ENCODE assay signal across 9 cellular contexts in genomic region chr9:124291801-124292396, GRCh38.
A peak's percentile ranks its signal among the peaks of the same experiment; 100 is the strongest.
DNase-seq lines count a peak whose midpoint lies in the region; ATAC-seq, FAIRE-seq and TF ChIP-seq lines count a peak whose summit lies in the region.
"Had no signal": no experiment of that assay in that cellular context is flagged by ENCODE, and none has a peak within 500 bp of the region (broad histone marks: within the 10 kb centered on the region; RNA-seq: fewer than 3 reads in every experiment).

No MANE protein-coding gene starts in this region.

- ATAC-seq in GM21515 (IDR thresholded peaks at IDR 0.05; ENCODE audit: unreplicated experiment): peak; percentile 49
- ATAC-seq in central memory CD8-positive, alpha-beta T cell (replicated peaks; ENCODE audit: extremely low read depth, poor library complexity, severe bottlenecking): peak; percentile 48
- ATAC-seq in SK-N-SH treated with all-trans-retinoic acid at 6 μM for 48 hours: no peak

- peak overlapping the region in 14 of 21 experiments; percentile 8 to 64 (median 32) for H3K27ac ChIP-seq in skin epidermis

- peaks cover 1% of the 10 kb centered on the region for H3K36me3 Mint-ChIP-seq in central memory CD8-positive, alpha-beta T cell (ENCODE audit: insufficient read depth)

- H3K9me3 Mint-ChIP-seq in central memory CD8-positive, alpha-beta T cell: no peaks in the 10 kb centered on the region

- H3K4me1 Mint-ChIP-seq in central memory CD8-positive, alpha-beta T cell: peaks cover 33% of the 10 kb centered on the region

- no peaks in the 10 kb centered on the region for H3K27me3 Mint-ChIP-seq in central memory CD8-positive, alpha-beta T cell

- DNase-seq in GDM1 (lab: John Stamatoyannopoulos, UW) (peak; percentile 69), NAMALWA (ENCODE audit: low spot score) (peak; percentile 23), urothelium cell line (ENCODE audit: low spot score) (no peak), NCI-H187 treated with DMSO at 0.1 percent for 48 hours (lab: John Stamatoyannopoulos, UW) (no peak)
- no peak for DNase-seq in central memory CD8-positive, alpha-beta T cell (ENCODE audit: low spot score in 2 of 2)

- no peak overlapping the region for H3K4me3 Mint-ChIP-seq in central memory CD8-positive, alpha-beta T cell

- H3K27ac Mint-ChIP-seq in central memory CD8-positive, alpha-beta T cell (ENCODE audit: low read depth): peak overlapping the region; percentile 26

- no peak overlapping the region for H3K4me3 ChIP-seq in skin epidermis

- FAIRE-seq in urothelium cell line (lab: Jason Lieb, UNC): no peak
- FAIRE-seq: bronchial epithelial cell had no signal

TF ChIP-seq in SK-N-SH treated with all-trans-retinoic acid at 6 μM for 48 hours, 23 proteins besides CTCF, POLR2A, EP300 and RAD21:
- TF ChIP-seq ZNF70 (CRISPR knock-in tag; IDR thresholded peaks at IDR 0.05) (no peak), ZC3H10 (CRISPR knock-in tag; IDR thresholded peaks at IDR 0.05) (no peak), PATZ1 (CRISPR knock-in tag; IDR thresholded peaks at IDR 0.05; ENCODE audit: borderline replicate concordance) (no peak), ZNF8 (CRISPR knock-in tag; IDR thresholded peaks at IDR 0.05) (no peak), ISL1 (CRISPR knock-in tag; IDR thresholded peaks at IDR 0.05) (no peak), ZFP30 (CRISPR knock-in tag; IDR thresholded peaks at IDR 0.05) (no peak), POU6F1 (CRISPR knock-in tag; IDR thresholded peaks at IDR 0.05; ENCODE audit: borderline replicate concordance, low read depth) (no peak), CREB5 (CRISPR knock-in tag; IDR thresholded peaks at IDR 0.05; ENCODE audit: low read depth) (no peak), GLIS3 (CRISPR knock-in tag; IDR thresholded peaks at IDR 0.05) (no peak), TOX (CRISPR knock-in tag; IDR thresholded peaks at IDR 0.05; ENCODE audit: borderline replicate concordance) (no peak), ARNTL (CRISPR knock-in tag; IDR thresholded peaks at IDR 0.05; ENCODE audit: borderline replicate concordance, low read depth) (no peak), OSR1 (CRISPR knock-in tag; IDR thresholded peaks at IDR 0.05) (no peak), RARB (CRISPR knock-in tag; IDR thresholded peaks at IDR 0.05) (no peak), CSRNP3 (CRISPR knock-in tag; IDR thresholded peaks at IDR 0.05) (no peak), TSHZ2 (CRISPR knock-in tag; IDR thresholded peaks at IDR 0.05) (no peak), SNAI2 (CRISPR knock-in tag; IDR thresholded peaks at IDR 0.05) (no peak), ZFP3 (CRISPR knock-in tag; IDR thresholded peaks at IDR 0.05) (no peak), ESRRG (CRISPR knock-in tag; IDR thresholded peaks at IDR 0.05) (no peak)

Comparison
In these comparisons a context has a peak if more than half of its experiments do, and no peak if none do; other contexts are left out.
1. DNase-seq: peak in GDM1 (single experiment) and NAMALWA (single experiment); none in central memory CD8-positive, alpha-beta T cell (0 of 2), urothelium cell line (single experiment) and NCI-H187 treated with DMSO at 0.1 percent for 48 hours (single experiment).